In the genomic region with DNA sequence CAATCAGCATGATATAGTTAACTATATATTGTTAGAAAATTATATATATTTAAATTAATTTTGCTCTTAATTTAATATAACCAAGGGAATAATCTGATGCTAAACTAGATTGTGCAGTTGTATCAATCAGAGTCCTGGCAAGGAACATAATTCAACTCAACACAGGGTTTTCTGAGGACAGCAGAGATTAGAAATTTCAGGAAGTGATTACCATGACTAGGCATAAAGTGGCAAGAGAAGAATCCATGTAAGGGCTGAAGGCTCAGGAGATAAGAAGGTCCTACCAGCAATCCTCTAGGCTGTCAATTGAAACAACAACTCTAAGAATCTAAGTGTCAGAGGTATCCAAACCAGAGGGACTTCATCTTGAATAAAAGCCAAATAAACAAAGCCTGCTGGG, we compare ENCODE assay signal across 15 cellular contexts.
"Had no signal": no experiment of that assay in that cellular context is flagged by ENCODE, and none has a peak within 500 bp of the region (broad histone marks: within the 10 kb centered on the region; RNA-seq: fewer than 3 reads in every experiment).

No MANE protein-coding gene starts in this region.

- DNase-seq: effector memory CD8-positive, alpha-beta T cell; gastrocnemius medialis; heart right ventricle; hypothalamus; islet precursor cell; mammary epithelial cell; natural killer cell; posterior cingulate gyrus; sigmoid colon; stimulated activated CD4-positive, alpha-beta T cell treated with anti-CD3 and anti-CD28 coated beads, Interleukin-2, amount 100 ng/mL, for 24 hours; stimulated activated CD4-positive, alpha-beta T cell treated with anti-CD3 and anti-CD28 coated beads, Interleukin-4, amount 100 ng/mL, for 4 hours; stimulated activated naive B cell treated with anti-CD40 and anti-IgM and Interleukin-4, amounts not matched to agents 10 μg/mL and 1 μg/mL and 100 μg/mL, for 72 hours; stimulated activated naive CD8-positive, alpha-beta T cell treated with anti-CD3 and anti-CD28 coated beads, Interleukin-15, amount 100 ng/mL, for 72 hours; testis; upper lobe of right lung had no signal
